In genomic region chr11:101436511-101437142, GRCh38 we compare ENCODE assay signal across 9 cellular contexts.
DNase-seq lines count a peak whose midpoint lies in the region; ATAC-seq and TF ChIP-seq lines count a peak whose summit lies in the region.
"Had no signal": no experiment of that assay in that cellular context is flagged by ENCODE, and none has a peak within 500 bp of the region (broad histone marks: within the 10 kb centered on the region; RNA-seq: fewer than 3 reads in every experiment).

No MANE protein-coding gene starts in this region.

- no peaks in the 10 kb centered on the region for H3K9me3 ChIP-seq in neural progenitor cell (ENCODE audit: low read depth)

- ATAC-seq in GM21717 (IDR thresholded peaks at IDR 0.05; ENCODE audit: unreplicated experiment), result peak; percentile 62
- ATAC-seq in GM21619 (IDR thresholded peaks at IDR 0.05; ENCODE audit: unreplicated experiment), result no peak
- no peak for ATAC-seq in HG02884 (IDR thresholded peaks at IDR 0.05; ENCODE audit: unreplicated experiment)

- H3K4me1 ChIP-seq in neural progenitor cell, result peaks cover 13% of the 10 kb centered on the region

- H3K27me3 ChIP-seq in neural progenitor cell, result no peaks in the 10 kb centered on the region

- H2AFZ ChIP-seq in neural progenitor cell (replicated peaks), result no peak overlapping the region

- DNase-seq in DMS53 (lab: John Stamatoyannopoulos, UW) (peak; percentile 80), NCI-H748 treated with DMSO at 0.1 percent for 48 hours (lab: John Stamatoyannopoulos, UW) (peak; percentile 40), ecto neural progenitor cell (ENCODE audit: low spot score) (peak; percentile 58), neural progenitor cell (ENCODE audit: low spot score) (peak; percentile 76), immature natural killer cell (no peak)

- H3K36me3 Mint-ChIP-seq in neural progenitor cell, result no peaks in the 10 kb centered on the region
- H3K36me3 Mint-ChIP-seq in immature natural killer cell, result no peaks in the 10 kb centered on the region

- H3K27ac Mint-ChIP-seq in neural progenitor cell (no peak overlapping the region), immature natural killer cell (no peak overlapping the region)

- no peak overlapping the region for H3K4me3 ChIP-seq in neural progenitor cell
- H3K4me3 ChIP-seq: SK-N-MC had no signal

- no peaks in the 10 kb centered on the region for H4K20me1 ChIP-seq in neural progenitor cell (ENCODE audit: low read depth)

- no peaks in the 10 kb centered on the region for H3K79me2 ChIP-seq in neural progenitor cell (ENCODE audit: low read depth)

- H3K4me3 Mint-ChIP-seq in neural progenitor cell (no peak overlapping the region), immature natural killer cell (no peak overlapping the region)

- H3K27ac ChIP-seq in neural progenitor cell, result no peak overlapping the region
- H3K27ac ChIP-seq: SK-N-MC had no signal

- H3K27me3 Mint-ChIP-seq in neural progenitor cell (ENCODE audit: insufficient read depth, low read depth) (no peaks in the 10 kb centered on the region), immature natural killer cell (ENCODE audit: low read depth in 3 of 3) (no peaks in the 10 kb centered on the region)

- no peaks in the 10 kb centered on the region for H3K36me3 ChIP-seq in neural progenitor cell

- H3K9me3 Mint-ChIP-seq in neural progenitor cell (no peaks in the 10 kb centered on the region), immature natural killer cell (peaks cover 6 to 41% (median 15%) of the 10 kb centered on the region in 6 donors)

- peak; percentile 81 for TF ChIP-seq CTCF in neural progenitor cell (IDR thresholded peaks at IDR 0.05)

- no peak overlapping the region for H3K4me2 ChIP-seq in neural progenitor cell

- H3K9ac ChIP-seq in neural progenitor cell, result no peak overlapping the region

- H3K4me1 Mint-ChIP-seq in neural progenitor cell (peaks cover 6% of the 10 kb centered on the region), immature natural killer cell (no peaks in the 10 kb centered on the region)

- no peaks in the 10 kb centered on the region for H3F3A ChIP-seq in neural progenitor cell (ENCODE audit: low read depth)

Comparison
In these comparisons a context has a peak if more than half of its experiments do, and no peak if none do; other contexts are left out.
1. DNase-seq: peak in DMS53 (single experiment), NCI-H748 treated with DMSO at 0.1 percent for 48 hours (single experiment), ecto neural progenitor cell (single experiment) and neural progenitor cell (single experiment); none in immature natural killer cell (0 of 3).